8 cellular contexts compared by ENCODE assay signal in genomic region chr2:176553685-176554106, GRCh38.
DNase-seq lines count a peak whose midpoint lies in the region; ATAC-seq and TF ChIP-seq lines count a peak whose summit lies in the region.

No MANE protein-coding gene starts in this region.

- H3K79me2 ChIP-seq in OCI-LY7 (ENCODE audit: insufficient read depth, low read depth, low read length) = no peaks in the 10 kb centered on the region

- H3K9me3 ChIP-seq in OCI-LY7 (ENCODE audit: low read length) = no peaks in the 10 kb centered on the region
- H3K9me3 ChIP-seq in ovary = no peaks in the 10 kb centered on the region
- no peaks in the 10 kb centered on the region for H3K9me3 ChIP-seq in vagina

- no peaks in the 10 kb centered on the region for H3K27me3 ChIP-seq in ovary
- no peaks in the 10 kb centered on the region for H3K27me3 ChIP-seq in vagina

- H3K27ac ChIP-seq in OCI-LY7 (ENCODE audit: low read depth, low read length, poor library complexity, severe bottlenecking) = no peak overlapping the region
- peak overlapping the region; percentile 72 to 88 for H3K27ac ChIP-seq in ovary
- peak overlapping the region; percentile 42 for H3K27ac ChIP-seq in vagina

- no peaks in the 10 kb centered on the region for H3K36me3 Mint-ChIP-seq in activated naive CD4-positive, alpha-beta T cell treated with anti-CD3 and anti-CD28 coated beads, Interleukin-2, amount 50 U/mL, for 72 hours
- H3K36me3 Mint-ChIP-seq in glutamatergic neuron (ENCODE audit: unreplicated experiment) = no peaks in the 10 kb centered on the region

- DNase-seq in AG09309 (ENCODE audit: low read depth) (no peak), HPDE6-E6E7 (ENCODE audit: extremely low spot score) (peak; percentile 55), OCI-LY7 (ENCODE audit: low spot score) (peak; percentile 15), glutamatergic neuron (peak; percentile 27), ovary (peak; percentile 64 to 81 (median 72)), vagina (ENCODE audit: extremely low spot score in 2 of 2) (no peak)
- DNase-seq in activated naive CD4-positive, alpha-beta T cell treated with anti-CD3 and anti-CD28 coated beads, Interleukin-2, amount 50 U/mL, for 72 hours (ENCODE audit: low spot score in 2 of 2) = peak in 1 of 2 donors; percentile 26

- no peak overlapping the region for H3K27ac Mint-ChIP-seq in activated naive CD4-positive, alpha-beta T cell treated with anti-CD3 and anti-CD28 coated beads, Interleukin-2, amount 50 U/mL, for 72 hours
- H3K27ac Mint-ChIP-seq in glutamatergic neuron (ENCODE audit: unreplicated experiment) = peak overlapping the region; percentile 77

- no peak for TF ChIP-seq POLR2A in ovary (IDR thresholded peaks at IDR 0.05)
- TF ChIP-seq POLR2A in vagina (IDR thresholded peaks at IDR 0.05) = no peak

- TF ChIP-seq EP300 in ovary (IDR thresholded peaks at IDR 0.05) = no peak

- POLR2A ChIA-PET in OCI-LY7 (lab: Charles Lee) = interaction anchor here (0.5 to 1.2 kb wide), 2 partner anchors 386 to 421 kb away, joined by 3 to 7 read pairs; no protein-coding TSS in a partner anchor

- H3K9me2 ChIP-seq in OCI-LY7 (ENCODE audit: insufficient read depth, low read length) = no peaks in the 10 kb centered on the region

- H3K9me3 Mint-ChIP-seq in activated naive CD4-positive, alpha-beta T cell treated with anti-CD3 and anti-CD28 coated beads, Interleukin-2, amount 50 U/mL, for 72 hours = no peaks in the 10 kb centered on the region
- no peaks in the 10 kb centered on the region for H3K9me3 Mint-ChIP-seq in glutamatergic neuron (ENCODE audit: unreplicated experiment)

- peaks cover 6% of the 10 kb centered on the region for H3K4me1 ChIP-seq in OCI-LY7 (ENCODE audit: insufficient read depth, low read length, poor library complexity, severe bottlenecking)
- H3K4me1 ChIP-seq in ovary (ENCODE audit: insufficient read depth) = peaks cover 5% of the 10 kb centered on the region
- H3K4me1 ChIP-seq in vagina = peaks cover 11% of the 10 kb centered on the region

- H3K4me3 ChIP-seq in AG09309 (ENCODE audit: control insufficient read depth, low read depth, low read length) (peak overlapping the region; percentile 53), OCI-LY7 (ENCODE audit: low read depth, low read length, poor library complexity, severe bottlenecking) (peak overlapping the region; percentile 52), ovary (peak overlapping the region; percentile 38), vagina (peak overlapping the region; percentile 34 to 48)

- H3K27me3 Mint-ChIP-seq in glutamatergic neuron (ENCODE audit: unreplicated experiment) = peaks cover 2% of the 10 kb centered on the region

- intact Hi-C loops in OCI-LY7 (cut with micrococcal nuclease; ENCODE audit: unreplicated experiment) (loop anchor here (5.0 kb wide), 1 partner anchor 426 kb away; the partner anchor contains the start of gene HOXD8), ovary (cut with DNase I) (loop anchor here (2.0 to 10.0 kb wide), 5 partner anchors 99 to 426 kb away; partner anchors contain the start of gene HOXD8 (in 1 of the 4)), vagina (cut with DNase I) (loop anchor here (2.0 to 5.0 kb wide), 2 partner anchors 96 to 413 kb away; no protein-coding TSS in a partner anchor)

- peak overlapping the region; percentile 96 for H2AFZ ChIP-seq in OCI-LY7 (ENCODE audit: low read length)

- TF ChIP-seq CTCF in AG09309 (IDR thresholded peaks at IDR 0.05; ENCODE audit: control insufficient read depth, insufficient read depth, low read depth, low read length, missing control alignments) (peak; percentile 27), OCI-LY7 (conservative IDR thresholded peaks at IDR 0.05; ENCODE audit: low read length) (no peak), glutamatergic neuron (IDR thresholded peaks at IDR 0.05; ENCODE audit: partially characterized antibody, unreplicated experiment) (no peak), ovary (IDR thresholded peaks at IDR 0.05) (no peak), vagina (IDR thresholded peaks at IDR 0.05) (no peak)

- ATAC-seq in activated naive CD4-positive, alpha-beta T cell treated with anti-CD3 and anti-CD28 coated beads, Interleukin-2, amount 50 U/mL, for 72 hours = peak; percentile 34 to 65
- no peak for ATAC-seq in HG02678 (IDR thresholded peaks at IDR 0.05; ENCODE audit: unreplicated experiment)

- no TSS peak for BruUV-seq in OCI-LY7 (replicated peaks; lab: Mats Ljungman, UMichigan)

- WGBS in ovary, 3 donors = 0% methylated on average over 16 of the region's 16 CpGs

- H3K36me3 ChIP-seq in OCI-LY7 (ENCODE audit: insufficient read depth, low read length) (no peaks in the 10 kb centered on the region), ovary (no peaks in the 10 kb centered on the region), vagina (no peaks in the 10 kb centered on the region)

- H4K20me1 ChIP-seq in OCI-LY7 (ENCODE audit: insufficient read depth, low read length) = no peaks in the 10 kb centered on the region

- H3K4me1 Mint-ChIP-seq in glutamatergic neuron (ENCODE audit: low read depth, unreplicated experiment) = peaks cover 5% of the 10 kb centered on the region

- H3K4me3 Mint-ChIP-seq in glutamatergic neuron (ENCODE audit: unreplicated experiment) = peak overlapping the region; percentile 76

- H3K4me2 ChIP-seq in OCI-LY7 (ENCODE audit: low read length) = peak overlapping the region; percentile 69

- CTCF ChIA-PET in OCI-LY7 (lab: Charles Lee; ENCODE audit: unreplicated experiment) = interaction anchor here (1.1 kb wide), 1 partner anchor 99 kb away, joined by 6 read pairs; no protein-coding TSS in a partner anchor

Comparison
In these comparisons a context has a peak if more than half of its experiments do, and no peak if none do; other contexts are left out.
1. DNase-seq: peak in HPDE6-E6E7 (single experiment), OCI-LY7 (single experiment), glutamatergic neuron (single experiment) and ovary (5 of 5); none in AG09309 (single experiment) and vagina (0 of 2).
2. Peak in every context shown above with its lines, with median percentiles within 50 percentile points of each other: H3K4me3 ChIP-seq.